Comparison of ENCODE assay signal across 25 cellular contexts in the genomic region with DNA sequence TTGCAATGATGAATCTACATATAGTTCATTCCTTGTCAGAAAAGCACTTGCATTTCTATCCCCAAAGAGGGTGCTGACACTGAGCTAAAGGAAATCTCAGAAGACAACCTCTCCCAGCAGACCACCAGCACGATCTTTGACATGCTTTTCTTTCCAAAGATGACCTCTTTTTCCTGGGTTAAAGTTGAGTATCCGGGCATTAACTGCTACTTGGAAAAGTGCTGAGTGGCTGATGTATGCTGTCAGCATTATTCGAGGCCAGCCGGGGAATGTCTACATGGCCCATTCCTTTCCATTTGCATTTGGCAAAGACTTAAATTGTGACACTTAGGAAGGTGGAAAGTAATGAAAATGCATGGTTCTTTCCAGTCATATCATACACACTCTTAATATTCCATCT.
"Had no signal": no experiment of that assay in that cellular context is flagged by ENCODE, and none has a peak within 500 bp of the region (broad histone marks: within the 10 kb centered on the region; RNA-seq: fewer than 3 reads in every experiment).

No MANE protein-coding gene starts in this region.

- H3K9me3 ChIP-seq: heart right ventricle, left lung, pancreas, prostate gland, stomach, testis, thyroid gland, transverse colon, upper lobe of left lung had no signal

- H3K36me3 Mint-ChIP-seq: stimulated activated memory B cell treated with anti-CD40 and anti-IgM and Interleukin-4, amounts not matched to agents 10 μg/mL and 1 μg/mL and 100 μg/mL, for 72 hours had no signal

- DNase-seq: heart right ventricle; islet precursor cell; left lung; midbrain; naive thymus-derived CD8-positive, alpha-beta T cell; nucleus accumbens; pancreas; posterior cingulate gyrus; retina; right cardiac atrium; stimulated activated CD4-positive, alpha-beta T cell treated with anti-CD3 and anti-CD28 coated beads, Interleukin-4, amount 100 ng/mL, for 4 hours; stimulated activated CD8-positive, alpha-beta memory T cell treated with anti-CD3 and anti-CD28 coated beads, Interleukin-4, amount 100 ng/mL, for 48 hours; stimulated activated naive CD4-positive, alpha-beta T cell treated with Interleukin-2 at 50 U/mL for 16 hours; stomach; testis; thyroid gland; transverse colon; upper lobe of left lung had no signal

- H3K4me3 Mint-ChIP-seq: naive thymus-derived CD8-positive, alpha-beta T cell; nephron; neural crest cell; stimulated activated memory B cell treated with anti-CD40 and anti-IgM and Interleukin-4, amounts not matched to agents 10 μg/mL and 1 μg/mL and 100 μg/mL, for 72 hours had no signal

- H3K4me3 ChIP-seq: heart right ventricle, hepatocyte, left lung, lung, pancreas, prostate gland, skin epidermis, stomach, testis, thyroid gland, transverse colon, upper lobe of left lung had no signal

- FAIRE-seq: pancreas had no signal

- H3K4me1 Mint-ChIP-seq: naive thymus-derived CD8-positive, alpha-beta T cell; nephron; neural crest cell; stimulated activated memory B cell treated with anti-CD40 and anti-IgM and Interleukin-4, amounts not matched to agents 10 μg/mL and 1 μg/mL and 100 μg/mL, for 72 hours had no signal

- H3K27ac ChIP-seq: heart right ventricle, hepatocyte, left lung, pancreas, prostate gland, skin epidermis, stomach, testis, thyroid gland, transverse colon, upper lobe of left lung had no signal

- H3K9me3 Mint-ChIP-seq: naive thymus-derived CD8-positive, alpha-beta T cell; nephron; neural crest cell; stimulated activated memory B cell treated with anti-CD40 and anti-IgM and Interleukin-4, amounts not matched to agents 10 μg/mL and 1 μg/mL and 100 μg/mL, for 72 hours had no signal

- H3K4me1 ChIP-seq: heart right ventricle, left lung, pancreas, prostate gland, stomach, testis, thyroid gland, transverse colon, upper lobe of left lung had no signal

- H3K27me3 ChIP-seq: hepatocyte, left lung, pancreas, stomach, testis, thyroid gland, transverse colon, upper lobe of left lung had no signal

- H3K36me3 ChIP-seq: heart right ventricle, left lung, pancreas, prostate gland, stomach, thyroid gland, transverse colon, upper lobe of left lung had no signal

- ATAC-seq: heart right ventricle; left lung; naive thymus-derived CD8-positive, alpha-beta T cell; pancreas; right cardiac atrium; stimulated activated memory B cell treated with anti-CD40 and anti-IgM and Interleukin-4, amounts not matched to agents 10 μg/mL and 1 μg/mL and 100 μg/mL, for 72 hours had no signal

- H3K27ac Mint-ChIP-seq: naive thymus-derived CD8-positive, alpha-beta T cell; nephron; stimulated activated memory B cell treated with anti-CD40 and anti-IgM and Interleukin-4, amounts not matched to agents 10 μg/mL and 1 μg/mL and 100 μg/mL, for 72 hours had no signal

- H3K4me2 ChIP-seq: hepatocyte had no signal
